ENCODE assay signal across 11 cellular contexts in genomic region chr21:15520811-15521643, GRCh38.
DNase-seq lines count a peak whose midpoint lies in the region; ATAC-seq and TF ChIP-seq lines count a peak whose summit lies in the region.
"Had no signal": no experiment of that assay in that cellular context is flagged by ENCODE, and none has a peak within 500 bp of the region (broad histone marks: within the 10 kb centered on the region; RNA-seq: fewer than 3 reads in every experiment).

No MANE protein-coding gene starts in this region.

- no peak overlapping the region for H2BK12ac ChIP-seq in neuronal stem cell (ENCODE audit: low read length)

- H3K4me1 ChIP-seq in neuronal stem cell (ENCODE audit: control insufficient read depth in 2 of 2, insufficient read depth in 1 of 2, low read depth in 1 of 2, low read length in 2 of 2), result no peaks in the 10 kb centered on the region
- H3K4me1 ChIP-seq: SJSA1 had no signal

- no peak overlapping the region for H4K8ac ChIP-seq in neuronal stem cell (ENCODE audit: low read depth, low read length)

- no CpG with 5 or more reads among the region's 4 CpGs for WGBS in neuronal stem cell (ENCODE audit: extremely low coverage in 2 of 2, insufficient read length in 2 of 2, insufficient replicate concordance in 1 of 2), 2 donors

- peak overlapping the region; percentile 24 for H3K18ac ChIP-seq in neuronal stem cell (ENCODE audit: low read length)

- no peak overlapping the region for H3K14ac ChIP-seq in neuronal stem cell (ENCODE audit: low read length)

- no peaks in the 10 kb centered on the region for H3K27me3 ChIP-seq in neuronal stem cell (ENCODE audit: control insufficient read depth in 3 of 3, insufficient read depth in 3 of 3, low read depth in 1 of 3, low read length in 3 of 3)
- H3K27me3 ChIP-seq: SJSA1 had no signal

- H3K4ac ChIP-seq in neuronal stem cell (ENCODE audit: low read length), result no peak overlapping the region

- no peak overlapping the region for H2BK5ac ChIP-seq in neuronal stem cell (ENCODE audit: low read length)

- no peak overlapping the region for H3K9ac ChIP-seq in neuronal stem cell (ENCODE audit: low read depth, low read length, poor library complexity)

- TF ChIP-seq CTCF in NB4 (IDR thresholded peaks at IDR 0.05; ENCODE audit: low read depth, low read length), result peak; percentile 25
- peak; percentile 30 for TF ChIP-seq CTCF in epithelial cell of esophagus (IDR thresholded peaks at IDR 0.05; ENCODE audit: insufficient read depth, low read depth, low read length, missing control alignments)

- no peak overlapping the region for H2AFZ ChIP-seq in neuronal stem cell (ENCODE audit: low read length)

- no peak overlapping the region for H3K23ac ChIP-seq in neuronal stem cell (ENCODE audit: low read depth, low read length, poor library complexity)

- TF ChIP-seq POLR2A in NB4 (IDR thresholded peaks at IDR 0.05; ENCODE audit: extremely low read depth, insufficient read length), result no peak

- H3K9me3 ChIP-seq in neuronal stem cell (replicated peaks in 1 of 2; ENCODE audit: control insufficient read depth in 2 of 2, insufficient read depth in 1 of 2, low read depth in 1 of 2, low read length in 2 of 2), result peaks cover 6 to 7% of the 10 kb centered on the region in 2 donors
- H3K9me3 ChIP-seq: SJSA1 had no signal

- H3K4me3 ChIP-seq in NB4 (ENCODE audit: low read depth, low read length) (no peak overlapping the region), epithelial cell of esophagus (ENCODE audit: low read length) (no peak overlapping the region), neuronal stem cell (ENCODE audit: low read length in 2 of 2) (no peak overlapping the region)
- H3K4me3 ChIP-seq: SJSA1 had no signal

- no peak overlapping the region for H4K91ac ChIP-seq in neuronal stem cell (ENCODE audit: low read depth, low read length, poor library complexity)

- no peak overlapping the region for H2AK5ac ChIP-seq in neuronal stem cell (ENCODE audit: low read depth, low read length)

- no peaks in the 10 kb centered on the region for H3K79me1 ChIP-seq in neuronal stem cell (ENCODE audit: low read depth, low read length)

- no peak overlapping the region for H2BK15ac ChIP-seq in neuronal stem cell (ENCODE audit: low read length)

- DNase-seq in EL (peak; percentile 11), NB4 (ENCODE audit: low read depth) (peak; percentile 10), epithelial cell of esophagus (ENCODE audit: low read depth) (no peak), neuronal stem cell (ENCODE audit: low spot score) (no peak), ecto neural progenitor cell (ENCODE audit: low spot score) (no peak)
- DNase-seq: effector CD8-positive, alpha-beta T cell; NCI-H1694 treated with DMSO at 0.1 percent for 48 hours; stimulated activated naive CD8-positive, alpha-beta T cell treated with anti-CD3 and anti-CD28 coated beads, Interleukin-15, amount 100 ng/mL, for 72 hours had no signal

- H3K4me2 ChIP-seq in neuronal stem cell (ENCODE audit: insufficient read depth, low read length, poor library complexity, severe bottlenecking), result no peak overlapping the region

- no peaks in the 10 kb centered on the region for H3K36me3 ChIP-seq in neuronal stem cell (replicated peaks in 1 of 2; ENCODE audit: control insufficient read depth in 2 of 2, insufficient read depth in 2 of 2, low read length in 2 of 2)
- H3K36me3 ChIP-seq: SJSA1 had no signal

- no peak for ATAC-seq in GM18511 (IDR thresholded peaks at IDR 0.05; ENCODE audit: unreplicated experiment)
- ATAC-seq in GM21447 (IDR thresholded peaks at IDR 0.05; ENCODE audit: unreplicated experiment), result no peak
- ATAC-seq: stimulated activated naive CD8-positive, alpha-beta T cell treated with anti-CD3 and anti-CD28 coated beads, Interleukin-15, amount 100 ng/mL, for 72 hours had no signal

- no peak overlapping the region for H2BK120ac ChIP-seq in neuronal stem cell (ENCODE audit: low read depth, low read length)

- H3K27ac ChIP-seq in neuronal stem cell (replicated peaks; ENCODE audit: low read length), result no peak overlapping the region
- H3K27ac ChIP-seq: SJSA1 had no signal

Comparison
In these comparisons a context has a peak if more than half of its experiments do, and no peak if none do; other contexts are left out.
1. DNase-seq: peak in EL (single experiment) and NB4 (single experiment); none in epithelial cell of esophagus (single experiment), neuronal stem cell (single experiment) and ecto neural progenitor cell (single experiment).